In genomic region chr17:57670769-57671545, GRCh38 we compare ENCODE assay signal across 8 cellular contexts.
A peak's percentile ranks its signal among the peaks of the same experiment; 100 is the strongest.
DNase-seq lines count a peak whose midpoint lies in the region; ATAC-seq, FAIRE-seq and TF ChIP-seq lines count a peak whose summit lies in the region.

No MANE protein-coding gene starts in this region.

- POLR2A ChIA-PET in CD4-positive, alpha-beta T cell (lab: Charles Lee): interaction anchor here (1.0 to 1.9 kb wide), 4 partner anchors 71 to 414 kb away, joined by 3 to 8 read pairs (median 4); no protein-coding TSS in a partner anchor

- peak overlapping the region; percentile 70 for H3K27ac Mint-ChIP-seq in CD4-positive, alpha-beta T cell
- peak overlapping the region; percentile 86 for H3K27ac Mint-ChIP-seq in nephron progenitor cell

- no peak overlapping the region for H3K4me3 Mint-ChIP-seq in CD4-positive, alpha-beta T cell
- H3K4me3 Mint-ChIP-seq in nephron progenitor cell: no peak overlapping the region

- CTCF ChIA-PET in CD4-positive, alpha-beta T cell (lab: Charles Lee): interaction anchor here (0.6 to 2.0 kb wide), 9 partner anchors 11 to 540 kb away, joined by 3 to 13 read pairs (median 5); no protein-coding TSS in a partner anchor

- peak; percentile 54 for FAIRE-seq in HTR-8/SVneo (lab: Jason Lieb, UNC)

- no peak for TF ChIP-seq CTCF in CD4-positive, alpha-beta T cell (IDR thresholded peaks at IDR 0.05)
- TF ChIP-seq CTCF in nephron progenitor cell (IDR thresholded peaks at IDR 0.05): no peak

- peaks cover 11% of the 10 kb centered on the region for H3K4me1 Mint-ChIP-seq in CD4-positive, alpha-beta T cell (ENCODE audit: low read depth)
- H3K4me1 Mint-ChIP-seq in nephron progenitor cell: peaks cover 76% of the 10 kb centered on the region

- H3K9me3 Mint-ChIP-seq in CD4-positive, alpha-beta T cell: no peaks in the 10 kb centered on the region
- H3K9me3 Mint-ChIP-seq in nephron progenitor cell: no peaks in the 10 kb centered on the region

- peaks cover 9% of the 10 kb centered on the region for H3K36me3 Mint-ChIP-seq in CD4-positive, alpha-beta T cell (ENCODE audit: low read depth)
- peaks cover 56% of the 10 kb centered on the region for H3K36me3 Mint-ChIP-seq in nephron progenitor cell (ENCODE audit: low read depth)

- H3K27ac ChIP-seq in CD4-positive, alpha-beta T cell (ENCODE audit: low read depth, low read length): no peak overlapping the region

- no peak for ATAC-seq in CD4-positive, alpha-beta T cell (ENCODE audit: poor library complexity)
- no peak for ATAC-seq in HG03280 (IDR thresholded peaks at IDR 0.05; ENCODE audit: unreplicated experiment)

- no peaks in the 10 kb centered on the region for H3K9me3 ChIP-seq in CD4-positive, alpha-beta T cell (ENCODE audit: control insufficient read depth, low read length)

- no peak for DNase-seq in CD4-positive, alpha-beta T cell
- no peak for DNase-seq in HTR-8/SVneo (ENCODE audit: insufficient read length, low spot score)
- peak; percentile 9 for DNase-seq in amniotic epithelial cell (ENCODE audit: low read depth)
- DNase-seq in nephron progenitor cell: no peak
- no peak for DNase-seq in activated gamma-delta T cell (lab: John Stamatoyannopoulos, UW)
- no peak for DNase-seq in NCI-H82 (lab: John Stamatoyannopoulos, UW)
- DNase-seq in Kasumi-1 (lab: John Stamatoyannopoulos, UW): no peak

- no peaks in the 10 kb centered on the region for H3K27me3 ChIP-seq in CD4-positive, alpha-beta T cell (ENCODE audit: control insufficient read depth, insufficient read depth, low read length)

- H3K27me3 Mint-ChIP-seq in CD4-positive, alpha-beta T cell: no peaks in the 10 kb centered on the region
- H3K27me3 Mint-ChIP-seq in nephron progenitor cell (ENCODE audit: low read depth, poor library complexity): no peaks in the 10 kb centered on the region

- intact Hi-C loops in CD4-positive, alpha-beta T cell (cut with DNase I, micrococcal nuclease): loop anchor here (5.0 kb wide), 1 partner anchor 539 kb away; no protein-coding TSS in a partner anchor
